In genomic region chr15:31106495-31107300, GRCh38 we compare ENCODE assay signal across 1 cellular context.
TF ChIP-seq lines count a peak whose summit lies in the region.

No MANE protein-coding gene starts in this region.

TF ChIP-seq in WTC11, 78 proteins besides CTCF, POLR2A, EP300 and RAD21 (continued from another document):
- TF ChIP-seq ATF6 (CRISPR knock-in tag; IDR thresholded peaks at IDR 0.05) (no peak), USF1 (CRISPR knock-in tag; IDR thresholded peaks at IDR 0.05) (no peak), HMGA2 (CRISPR knock-in tag; IDR thresholded peaks at IDR 0.05) (no peak), FOXP4 (CRISPR knock-in tag; IDR thresholded peaks at IDR 0.05) (no peak), ZNF232 (CRISPR knock-in tag; IDR thresholded peaks at IDR 0.05) (no peak)
